Comparison of ENCODE assay signal across 8 cellular contexts in the genomic region with DNA sequence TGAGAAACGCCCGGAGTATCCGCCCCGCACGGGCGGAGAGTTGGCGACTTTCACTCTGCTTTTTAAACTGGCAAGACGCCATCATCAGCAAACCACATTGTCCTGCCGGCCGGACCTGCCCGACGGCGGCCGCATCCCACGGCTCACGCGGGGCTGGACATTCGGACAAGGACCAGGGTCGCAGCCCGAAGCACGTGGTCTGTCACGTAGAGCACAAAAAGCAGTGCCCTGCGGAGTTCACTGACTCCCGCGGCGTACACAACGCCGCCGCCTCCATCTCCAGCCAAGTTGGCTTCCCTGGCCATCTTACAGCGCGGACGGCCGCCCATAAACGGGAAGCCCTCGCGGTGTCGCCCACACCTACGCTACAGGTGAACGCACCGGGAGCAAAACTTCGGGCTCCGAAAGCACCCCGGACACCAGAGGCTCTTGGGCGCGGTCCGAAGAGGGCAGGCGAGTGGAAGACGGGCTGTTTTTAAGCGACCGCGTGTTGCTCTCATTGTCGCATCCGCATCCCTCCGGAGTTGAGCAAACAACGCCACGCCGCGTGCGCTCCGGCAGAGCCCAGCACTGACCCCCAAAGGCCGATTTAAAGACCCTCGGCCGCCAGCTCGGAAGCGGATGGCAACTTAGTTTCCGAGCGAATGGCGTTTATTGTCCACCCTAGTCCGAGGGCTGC.
A peak's percentile ranks its signal among the peaks of the same experiment; 100 is the strongest.
DNase-seq lines count a peak whose midpoint lies in the region; ATAC-seq and TF ChIP-seq lines count a peak whose summit lies in the region.

No MANE protein-coding gene starts in this region.

- CTCF ChIA-PET in HEK293 (lab: Yijun Ruan, JAX) = no interaction called here

- H3K4me3 ChIP-seq in HEK293 (ENCODE audit: low read depth, low read length) (peak overlapping the region; percentile 89), epithelial cell of esophagus (ENCODE audit: low read length) (peak overlapping the region; percentile 97), mucosa of stomach (ENCODE audit: low read length) (peak overlapping the region; percentile 91)

- no peak for ATAC-seq in HG03469 (IDR thresholded peaks at IDR 0.05; ENCODE audit: unreplicated experiment)

- H3K27me3 ChIP-seq in mucosa of stomach (ENCODE audit: control insufficient read depth, insufficient read depth, low read length) = no peaks in the 10 kb centered on the region

- POLR2A ChIA-PET in HEK293 (lab: Yijun Ruan, JAX) = no interaction called here

- H3K9ac ChIP-seq in mucosa of stomach (ENCODE audit: low read length) = peak overlapping the region; percentile 85

- TF ChIP-seq CTCF in HEK293 (tag by site-specific recombination; IDR thresholded peaks at IDR 0.05) = peak; percentile 61; the same call in 1 of the 2 replicates
- TF ChIP-seq CTCF in epithelial cell of esophagus (IDR thresholded peaks at IDR 0.05; ENCODE audit: insufficient read depth, low read depth, low read length, missing control alignments) = no peak

- no peaks in the 10 kb centered on the region for H3K36me3 ChIP-seq in HEK293 (ENCODE audit: control insufficient read depth in 2 of 2, insufficient read depth in 1 of 2, low read length in 2 of 2)
- H3K36me3 ChIP-seq in mucosa of stomach (ENCODE audit: control insufficient read depth, insufficient read depth, low read length) = no peaks in the 10 kb centered on the region

- H3K4me1 ChIP-seq in HEK293 (ENCODE audit: control insufficient read depth, insufficient read depth, low read length) (peaks cover 21% of the 10 kb centered on the region), mucosa of stomach (ENCODE audit: control insufficient read depth, insufficient read depth, low read length) (peaks cover 8% of the 10 kb centered on the region)

- H3K9me3 ChIP-seq in HEK293 (ENCODE audit: control insufficient read depth, insufficient read depth, low read depth, low read length) = no peaks in the 10 kb centered on the region
- no peaks in the 10 kb centered on the region for H3K9me3 ChIP-seq in mucosa of stomach (ENCODE audit: control insufficient read depth, low read length)

- DNase-seq in DMS53 treated with DMSO at 0.1 percent for 48 hours (lab: John Stamatoyannopoulos, UW; ENCODE audit: unreplicated experiment) = peak; percentile 62
- peak; percentile 9 for DNase-seq in NCI-H446 treated with DMSO at 0.1 percent for 48 hours (lab: John Stamatoyannopoulos, UW)
- DNase-seq in activated CD8-positive, alpha-beta memory T cell treated with anti-CD3 and anti-CD28 coated beads, Interleukin-2, amount 50 U/mL, for 4 hours = peak; percentile 47
- peak; percentile 52 for DNase-seq in epithelial cell of esophagus (ENCODE audit: low read depth)
- peak; percentile 63 for DNase-seq in stimulated activated CD8-positive, alpha-beta memory T cell treated with anti-CD3 and anti-CD28 coated beads, Interleukin-4, amount 100 ng/mL, for 48 hours

- peak overlapping the region; percentile 98 for H3K27ac ChIP-seq in HEK293 (ENCODE audit: extremely low read depth, low read depth, low read length)

TF ChIP-seq in HEK293, 187 proteins besides CTCF, POLR2A, EP300 and RAD21 (continues in another document):
- TF ChIP-seq ZNF366 (tag by site-specific recombination; conservative IDR thresholded peaks at IDR 0.05) = no peak
- no peak for TF ChIP-seq HOXA7 (CRISPR knock-in tag; IDR thresholded peaks at IDR 0.05; ENCODE audit: borderline replicate concordance)
- TF ChIP-seq ZNF660 (tag by site-specific recombination; IDR thresholded peaks at IDR 0.05) = no peak
- no peak for TF ChIP-seq GLI4 (tag by site-specific recombination; IDR thresholded peaks at IDR 0.05)
- TF ChIP-seq TRIM28 (IDR thresholded peaks at IDR 0.05; ENCODE audit: borderline replicate concordance, low read length) = no peak
- peak; percentile 50; the same call in 1 of the 2 replicates for TF ChIP-seq ZNF600 (tag by site-specific recombination; IDR thresholded peaks at IDR 0.05)
- TF ChIP-seq MEIS1 (CRISPR knock-in tag; IDR thresholded peaks at IDR 0.05; ENCODE audit: borderline replicate concordance) = no peak
- peak; percentile 95 for TF ChIP-seq SCRT2 (tag by site-specific recombination; IDR thresholded peaks at IDR 0.05)
- TF ChIP-seq ZBTB48 (tag by site-specific recombination; IDR thresholded peaks at IDR 0.05) = no peak
- peak; percentile 66 for TF ChIP-seq YY2 (tag by site-specific recombination; IDR thresholded peaks at IDR 0.05)
- TF ChIP-seq ZNF2 (tag by site-specific recombination; IDR thresholded peaks at IDR 0.05) = peak; percentile 15; the same call in 1 of the 2 replicates
- TF ChIP-seq ZNF837 (tag by site-specific recombination; IDR thresholded peaks at IDR 0.05) = 0 out of 2 replicates have a peak, but pooled peaks have one; percentile 9
- TF ChIP-seq ZNF610 (tag by site-specific recombination; IDR thresholded peaks at IDR 0.05; ENCODE audit: borderline replicate concordance) = no peak
- TF ChIP-seq ZNF221 (tag by site-specific recombination; IDR thresholded peaks at IDR 0.05; ENCODE audit: borderline replicate concordance) = no peak
- no peak for TF ChIP-seq HOXD13 (CRISPR knock-in tag; IDR thresholded peaks at IDR 0.05; ENCODE audit: borderline replicate concordance)
- TF ChIP-seq, protein P1, sequence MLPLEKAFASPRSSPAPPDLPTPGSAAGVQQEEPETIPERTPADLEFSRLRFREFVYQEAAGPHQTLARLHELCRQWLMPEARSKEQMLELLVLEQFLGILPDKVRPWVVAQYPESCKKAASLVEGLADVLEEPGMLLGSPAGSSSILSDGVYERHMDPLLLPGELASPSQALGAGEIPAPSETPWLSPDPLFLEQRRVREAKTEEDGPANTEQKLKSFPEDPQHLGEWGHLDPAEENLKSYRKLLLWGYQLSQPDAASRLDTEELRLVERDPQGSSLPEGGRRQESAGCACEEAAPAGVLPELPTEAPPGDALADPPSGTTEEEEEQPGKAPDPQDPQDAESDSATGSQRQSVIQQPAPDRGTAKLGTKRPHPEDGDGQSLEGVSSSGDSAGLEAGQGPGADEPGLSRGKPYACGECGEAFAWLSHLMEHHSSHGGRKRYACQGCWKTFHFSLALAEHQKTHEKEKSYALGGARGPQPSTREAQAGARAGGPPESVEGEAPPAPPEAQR (tag by site-specific recombination; IDR thresholded peaks at IDR 0.05) = no peak
- no peak for TF ChIP-seq GLI2 (tag by site-specific recombination; IDR thresholded peaks at IDR 0.05; ENCODE audit: borderline replicate concordance, low read depth)
- no peak for TF ChIP-seq ZNF585B (tag by site-specific recombination; IDR thresholded peaks at IDR 0.05)
- TF ChIP-seq, protein P2, sequence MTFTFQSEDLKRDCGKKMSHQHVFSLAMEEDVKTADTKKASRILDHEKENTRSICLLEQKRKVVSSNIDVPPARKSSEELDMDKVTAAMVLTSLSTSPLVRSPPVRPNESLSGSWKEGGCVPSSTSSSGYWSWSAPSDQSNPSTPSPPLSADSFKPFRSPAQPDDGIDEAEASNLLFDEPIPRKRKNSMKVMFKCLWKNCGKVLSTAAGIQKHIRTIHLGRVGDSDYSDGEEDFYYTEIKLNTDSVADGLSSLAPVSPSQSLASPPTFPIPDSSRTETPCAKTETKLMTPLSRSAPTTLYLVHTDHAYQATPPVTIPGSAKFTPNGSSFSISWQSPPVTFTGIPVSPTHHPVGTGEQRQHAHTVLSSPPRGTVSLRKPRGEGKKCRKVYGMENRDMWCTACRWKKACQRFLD (tag by site-specific recombination; IDR thresholded peaks at IDR 0.05) = no peak
- no peak for TF ChIP-seq ZNF561 (tag by site-specific recombination; IDR thresholded peaks at IDR 0.05; ENCODE audit: borderline replicate concordance)
- TF ChIP-seq YY1 (tag by site-specific recombination; IDR thresholded peaks at IDR 0.05) = peak; percentile 69; the same call in 1 of the 2 replicates
- TF ChIP-seq, protein P3, sequence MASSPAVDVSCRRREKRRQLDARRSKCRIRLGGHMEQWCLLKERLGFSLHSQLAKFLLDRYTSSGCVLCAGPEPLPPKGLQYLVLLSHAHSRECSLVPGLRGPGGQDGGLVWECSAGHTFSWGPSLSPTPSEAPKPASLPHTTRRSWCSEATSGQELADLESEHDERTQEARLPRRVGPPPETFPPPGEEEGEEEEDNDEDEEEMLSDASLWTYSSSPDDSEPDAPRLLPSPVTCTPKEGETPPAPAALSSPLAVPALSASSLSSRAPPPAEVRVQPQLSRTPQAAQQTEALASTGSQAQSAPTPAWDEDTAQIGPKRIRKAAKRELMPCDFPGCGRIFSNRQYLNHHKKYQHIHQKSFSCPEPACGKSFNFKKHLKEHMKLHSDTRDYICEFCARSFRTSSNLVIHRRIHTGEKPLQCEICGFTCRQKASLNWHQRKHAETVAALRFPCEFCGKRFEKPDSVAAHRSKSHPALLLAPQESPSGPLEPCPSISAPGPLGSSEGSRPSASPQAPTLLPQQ (tag by site-specific recombination; IDR thresholded peaks at IDR 0.05) = no peak
- TF ChIP-seq ZNF155 (tag by site-specific recombination; IDR thresholded peaks at IDR 0.05) = no peak
- TF ChIP-seq ZNF354C (tag by site-specific recombination; IDR thresholded peaks at IDR 0.05; ENCODE audit: borderline replicate concordance, low read depth) = no peak
- 0 out of 2 replicates have a peak, but pooled peaks have one; percentile 26 for TF ChIP-seq ZNF76 (tag by site-specific recombination; IDR thresholded peaks at IDR 0.05; ENCODE audit: borderline replicate concordance, low read depth)
- 0 out of 2 replicates have a peak, but pooled peaks have one; percentile 19 for TF ChIP-seq KLF16 (tag by site-specific recombination; IDR thresholded peaks at IDR 0.05)
- no peak for TF ChIP-seq ZNF664 (tag by site-specific recombination; IDR thresholded peaks at IDR 0.05)
- no peak for TF ChIP-seq ZNF426 (tag by site-specific recombination; IDR thresholded peaks at IDR 0.05)
- no peak for TF ChIP-seq SP2 (tag by site-specific recombination; IDR thresholded peaks at IDR 0.05)
- TF ChIP-seq ZFP69B (tag by site-specific recombination; IDR thresholded peaks at IDR 0.05) = no peak
- TF ChIP-seq ZNF843 (tag by site-specific recombination; IDR thresholded peaks at IDR 0.05) = no peak
- no peak for TF ChIP-seq REPIN1 (tag by site-specific recombination; IDR thresholded peaks at IDR 0.05; ENCODE audit: low read depth)

Comparison
In these comparisons a context has a peak if more than half of its experiments do, and no peak if none do; other contexts are left out.
1. DNase-seq: peak in every context shown above with its lines; median percentile 63 in stimulated activated CD8-positive, alpha-beta memory T cell treated with anti-CD3 and anti-CD28 coated beads, Interleukin-4, amount 100 ng/mL, for 48 hours; 62 in DMS53 treated with DMSO at 0.1 percent for 48 hours; 52 in epithelial cell of esophagus; 47 in activated CD8-positive, alpha-beta memory T cell treated with anti-CD3 and anti-CD28 coated beads, Interleukin-2, amount 50 U/mL, for 4 hours; 9 in NCI-H446 treated with DMSO at 0.1 percent for 48 hours.